20 cellular contexts compared by ENCODE assay signal in the genomic region with DNA sequence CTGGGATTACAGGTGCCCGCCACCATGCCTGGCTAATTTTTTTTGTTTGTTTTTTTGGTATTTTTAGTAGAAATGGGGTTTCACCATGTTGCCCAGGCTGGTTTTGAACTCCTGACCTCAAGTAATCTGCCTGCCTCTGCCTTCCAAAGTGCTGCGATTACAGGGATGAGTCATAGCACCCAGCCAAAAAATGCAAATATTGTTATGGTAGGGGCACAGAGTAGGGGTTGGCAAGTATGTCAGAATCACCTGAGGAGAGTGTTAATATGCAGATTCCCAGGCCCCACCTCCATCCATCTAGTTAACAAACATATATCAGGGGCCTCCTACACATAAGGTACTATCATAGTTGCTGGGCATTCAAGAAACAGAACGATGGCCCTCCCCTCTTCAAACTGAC. TPM values are rescaled to one million over a fixed set of nuclear protein-coding genes. Genes with fewer than 3 reads are reported as not detected.
DNase-seq lines count a peak whose midpoint lies in the region; ATAC-seq and TF ChIP-seq lines count a peak whose summit lies in the region.
"Had no signal": no experiment of that assay in that cellular context is flagged by ENCODE, and none has a peak within 500 bp of the region (broad histone marks: within the 10 kb centered on the region; RNA-seq: fewer than 3 reads in every experiment).

No MANE protein-coding gene starts in this region.

- peaks cover 33% of the 10 kb centered on the region for H3K36me3 ChIP-seq in CD8-positive, alpha-beta T cell (ENCODE audit: insufficient read depth, low read length)
- H3K36me3 ChIP-seq in neural progenitor cell = no peaks in the 10 kb centered on the region

- no peak overlapping the region for H2AFZ ChIP-seq in neural progenitor cell (replicated peaks)

- TF ChIP-seq CTCF in CD8-positive, alpha-beta T cell (IDR thresholded peaks at IDR 0.05) = no peak
- TF ChIP-seq CTCF in neural progenitor cell (IDR thresholded peaks at IDR 0.05) = no peak

- peaks cover 9% of the 10 kb centered on the region for H3K9me3 Mint-ChIP-seq in activated naive CD4-positive, alpha-beta T cell treated with anti-CD3 and anti-CD28 coated beads for 36 hours
- H3K9me3 Mint-ChIP-seq in activated naive CD4-positive, alpha-beta T cell treated with anti-CD3 and anti-CD28 coated beads, Interleukin-2, amount 50 U/mL, for 72 hours = peaks cover 8 to 12% of the 10 kb centered on the region in 2 donors
- peaks cover 3% of the 10 kb centered on the region for H3K9me3 Mint-ChIP-seq in CD8-positive, alpha-beta T cell
- H3K9me3 Mint-ChIP-seq in activated T-helper 1 cell treated with anti-CD3 and anti-CD28 coated beads, Interleukin-12 subunit alpha, Interleukin-12 subunit beta, Interleukin-2, Interleukin-4 antibody, amounts not matched to agents 30 ng/mL and 10 ng/mL and 1 ng/mL, durations not matched to agents 14 hours and 24 hours and 36 hours = peaks cover 14% of the 10 kb centered on the region
- H3K9me3 Mint-ChIP-seq in neural progenitor cell = peaks cover 17% of the 10 kb centered on the region

- H3K4me3 ChIP-seq in CD8-positive, alpha-beta T cell (ENCODE audit: low read depth, low read length) = no peak overlapping the region
- H3K4me3 ChIP-seq in neural progenitor cell = no peak overlapping the region
- H3K4me3 ChIP-seq: A549, BLaER1, Peyer's patch had no signal

- DNase-seq in activated naive CD4-positive, alpha-beta T cell treated with anti-CD3 and anti-CD28 coated beads for 36 hours = peak; percentile 25
- no peak for DNase-seq in activated naive CD4-positive, alpha-beta T cell treated with anti-CD3 and anti-CD28 coated beads, Interleukin-2, amount 50 U/mL, for 72 hours (ENCODE audit: low spot score in 2 of 2)
- no peak for DNase-seq in CD8-positive, alpha-beta T cell
- no peak for DNase-seq in activated T-helper 1 cell treated with anti-CD3 and anti-CD28 coated beads, Interleukin-12 subunit alpha, Interleukin-12 subunit beta, Interleukin-2, Interleukin-4 antibody, amounts not matched to agents 30 ng/mL and 10 ng/mL and 1 ng/mL, durations not matched to agents 14 hours and 24 hours and 36 hours (ENCODE audit: low spot score)
- no peak for DNase-seq in neural progenitor cell (ENCODE audit: low spot score)
- no peak for DNase-seq in activated effector memory CD4-positive, alpha-beta T cell treated with anti-CD3 and anti-CD28 coated beads, Interleukin-2, amount 50 U/mL, for 16 hours
- DNase-seq in NOMO-1 treated with DMSO at 0.1 percent for 48 hours (lab: John Stamatoyannopoulos, UW; ENCODE audit: unreplicated experiment) = no peak
- DNase-seq: DMS79, Kasumi-1, MM.1S, NCI-H1092, NCI-H1436 treated with DMSO at 0.1 percent for 48 hours, NCI-H2029 treated with DMSO at 0.1 percent for 48 hours, NCI-H2171, NCI-H446, NCI-H69, Peyer's patch had no signal

- CTCF ChIA-PET in activated naive CD4-positive, alpha-beta T cell treated with anti-CD3 and anti-CD28 coated beads for 36 hours (lab: Charles Lee) = no interaction called here
- CTCF ChIA-PET in CD8-positive, alpha-beta T cell (lab: Charles Lee) = interaction anchor here (1.6 kb wide), 1 partner anchor 10 kb away, joined by 3 read pairs; no protein-coding TSS in a partner anchor

- H3K27ac Mint-ChIP-seq in activated naive CD4-positive, alpha-beta T cell treated with anti-CD3 and anti-CD28 coated beads for 36 hours = no peak overlapping the region
- peak overlapping the region in 1 of 2 donors; percentile 23 for H3K27ac Mint-ChIP-seq in activated naive CD4-positive, alpha-beta T cell treated with anti-CD3 and anti-CD28 coated beads, Interleukin-2, amount 50 U/mL, for 72 hours
- peak overlapping the region; percentile 70 for H3K27ac Mint-ChIP-seq in CD8-positive, alpha-beta T cell
- peak overlapping the region; percentile 72 for H3K27ac Mint-ChIP-seq in activated T-helper 1 cell treated with anti-CD3 and anti-CD28 coated beads, Interleukin-12 subunit alpha, Interleukin-12 subunit beta, Interleukin-2, Interleukin-4 antibody, amounts not matched to agents 30 ng/mL and 10 ng/mL and 1 ng/mL, durations not matched to agents 14 hours and 24 hours and 36 hours
- no peak overlapping the region for H3K27ac Mint-ChIP-seq in neural progenitor cell

- intact Hi-C loops in activated naive CD4-positive, alpha-beta T cell treated with anti-CD3 and anti-CD28 coated beads for 36 hours (cut with micrococcal nuclease) = no loop called here
- intact Hi-C loops in CD8-positive, alpha-beta T cell (cut with DNase I, micrococcal nuclease) = no loop called here
- intact Hi-C loops in activated T-helper 1 cell treated with anti-CD3 and anti-CD28 coated beads, Interleukin-12 subunit alpha, Interleukin-12 subunit beta, Interleukin-2, Interleukin-4 antibody, amounts not matched to agents 30 ng/mL and 10 ng/mL and 1 ng/mL, durations not matched to agents 14 hours and 24 hours and 36 hours (cut with micrococcal nuclease) = no loop called here

- H3K27me3 Mint-ChIP-seq in activated naive CD4-positive, alpha-beta T cell treated with anti-CD3 and anti-CD28 coated beads for 36 hours (ENCODE audit: low read depth) = no peaks in the 10 kb centered on the region
- no peaks in the 10 kb centered on the region for H3K27me3 Mint-ChIP-seq in CD8-positive, alpha-beta T cell (ENCODE audit: low read depth)
- no peaks in the 10 kb centered on the region for H3K27me3 Mint-ChIP-seq in activated T-helper 1 cell treated with anti-CD3 and anti-CD28 coated beads, Interleukin-12 subunit alpha, Interleukin-12 subunit beta, Interleukin-2, Interleukin-4 antibody, amounts not matched to agents 30 ng/mL and 10 ng/mL and 1 ng/mL, durations not matched to agents 14 hours and 24 hours and 36 hours (ENCODE audit: insufficient read depth)
- H3K27me3 Mint-ChIP-seq in neural progenitor cell (ENCODE audit: insufficient read depth, low read depth) = peaks cover 5% of the 10 kb centered on the region
- H3K27me3 Mint-ChIP-seq: IgD-negative memory B cell had no signal

- POLR2A ChIA-PET in CD8-positive, alpha-beta T cell (lab: Charles Lee) = no interaction called here

- H3F3A ChIP-seq in neural progenitor cell (ENCODE audit: low read depth) = no peaks in the 10 kb centered on the region

- H4K20me1 ChIP-seq in neural progenitor cell (ENCODE audit: low read depth) = no peaks in the 10 kb centered on the region

- peaks cover 51% of the 10 kb centered on the region for H3K36me3 Mint-ChIP-seq in activated naive CD4-positive, alpha-beta T cell treated with anti-CD3 and anti-CD28 coated beads for 36 hours (ENCODE audit: low read depth)
- peaks cover 15 to 52% of the 10 kb centered on the region in 2 donors for H3K36me3 Mint-ChIP-seq in activated naive CD4-positive, alpha-beta T cell treated with anti-CD3 and anti-CD28 coated beads, Interleukin-2, amount 50 U/mL, for 72 hours
- peaks cover 58% of the 10 kb centered on the region for H3K36me3 Mint-ChIP-seq in CD8-positive, alpha-beta T cell
- H3K36me3 Mint-ChIP-seq in activated T-helper 1 cell treated with anti-CD3 and anti-CD28 coated beads, Interleukin-12 subunit alpha, Interleukin-12 subunit beta, Interleukin-2, Interleukin-4 antibody, amounts not matched to agents 30 ng/mL and 10 ng/mL and 1 ng/mL, durations not matched to agents 14 hours and 24 hours and 36 hours (ENCODE audit: low read depth) = peaks cover 39% of the 10 kb centered on the region
- H3K36me3 Mint-ChIP-seq in neural progenitor cell = no peaks in the 10 kb centered on the region

- no peak for ATAC-seq in activated naive CD4-positive, alpha-beta T cell treated with anti-CD3 and anti-CD28 coated beads, Interleukin-2, amount 50 U/mL, for 72 hours
- no peak for ATAC-seq in CD8-positive, alpha-beta T cell
- ATAC-seq: A549 had no signal

- H3K9me3 ChIP-seq in CD8-positive, alpha-beta T cell (ENCODE audit: low read length) = no peaks in the 10 kb centered on the region
- peaks cover 10% of the 10 kb centered on the region for H3K9me3 ChIP-seq in neural progenitor cell (ENCODE audit: low read depth)
- H3K9me3 ChIP-seq: Peyer's patch had no signal

- H3K4me3 Mint-ChIP-seq in activated naive CD4-positive, alpha-beta T cell treated with anti-CD3 and anti-CD28 coated beads for 36 hours = no peak overlapping the region
- H3K4me3 Mint-ChIP-seq in CD8-positive, alpha-beta T cell = no peak overlapping the region
- no peak overlapping the region for H3K4me3 Mint-ChIP-seq in activated T-helper 1 cell treated with anti-CD3 and anti-CD28 coated beads, Interleukin-12 subunit alpha, Interleukin-12 subunit beta, Interleukin-2, Interleukin-4 antibody, amounts not matched to agents 30 ng/mL and 10 ng/mL and 1 ng/mL, durations not matched to agents 14 hours and 24 hours and 36 hours
- peak overlapping the region; percentile 49 for H3K4me3 Mint-ChIP-seq in neural progenitor cell
- H3K4me3 Mint-ChIP-seq: IgD-negative memory B cell had no signal

- H3K4me2 ChIP-seq in neural progenitor cell = no peak overlapping the region
- H3K4me2 ChIP-seq: A549, BLaER1 had no signal

- H3K79me2 ChIP-seq in neural progenitor cell (ENCODE audit: low read depth) = no peaks in the 10 kb centered on the region

- no peak overlapping the region for H3K9ac ChIP-seq in neural progenitor cell
- H3K9ac ChIP-seq: BLaER1 had no signal

- peaks cover 26% of the 10 kb centered on the region for H3K4me1 ChIP-seq in CD8-positive, alpha-beta T cell (ENCODE audit: insufficient read depth, low read length)
- no peaks in the 10 kb centered on the region for H3K4me1 ChIP-seq in neural progenitor cell
- H3K4me1 ChIP-seq: A549, Peyer's patch had no signal

- no peak overlapping the region for H3K27ac ChIP-seq in CD8-positive, alpha-beta T cell (ENCODE audit: low read depth, low read length)
- no peak overlapping the region for H3K27ac ChIP-seq in neural progenitor cell
- H3K27ac ChIP-seq: A549, BLaER1, Peyer's patch had no signal

- no peaks in the 10 kb centered on the region for H3K27me3 ChIP-seq in CD8-positive, alpha-beta T cell (ENCODE audit: insufficient read depth, low read length)
- no peaks in the 10 kb centered on the region for H3K27me3 ChIP-seq in neural progenitor cell
- H3K27me3 ChIP-seq: BLaER1, Peyer's patch had no signal

- H3K4me1 Mint-ChIP-seq in activated naive CD4-positive, alpha-beta T cell treated with anti-CD3 and anti-CD28 coated beads for 36 hours (ENCODE audit: low read depth) = peaks cover 57% of the 10 kb centered on the region
- peaks cover 49% of the 10 kb centered on the region for H3K4me1 Mint-ChIP-seq in CD8-positive, alpha-beta T cell (ENCODE audit: low read depth)
- H3K4me1 Mint-ChIP-seq in activated T-helper 1 cell treated with anti-CD3 and anti-CD28 coated beads, Interleukin-12 subunit alpha, Interleukin-12 subunit beta, Interleukin-2, Interleukin-4 antibody, amounts not matched to agents 30 ng/mL and 10 ng/mL and 1 ng/mL, durations not matched to agents 14 hours and 24 hours and 36 hours (ENCODE audit: low read depth) = peaks cover 33% of the 10 kb centered on the region
- H3K4me1 Mint-ChIP-seq in neural progenitor cell = no peaks in the 10 kb centered on the region

RNA-seq across cellular contexts. Expression of a gene that starts 44.7 kb away (rescaled TPM):
- 100 to 1,000 TPM in 1 of 2 experiments, 10 to 100 TPM in 1; 93.6 to 103 TPM for total RNA-seq in activated naive CD4-positive, alpha-beta T cell treated with anti-CD3 and anti-CD28 coated beads for 36 hours
- 100 to 1,000 TPM in 1 of 2 donors, 10 to 100 TPM in 1; 81.5 to 121 TPM for total RNA-seq in activated naive CD4-positive, alpha-beta T cell treated with anti-CD3 and anti-CD28 coated beads, Interleukin-2, amount 50 U/mL, for 72 hours
- 10 to 100 TPM; 68.3 to 75.5 TPM for total RNA-seq in CD8-positive, alpha-beta T cell
- total RNA-seq in activated T-helper 1 cell treated with anti-CD3 and anti-CD28 coated beads, Interleukin-12 subunit alpha, Interleukin-12 subunit beta, Interleukin-2, Interleukin-4 antibody, amounts not matched to agents 30 ng/mL and 10 ng/mL and 1 ng/mL, durations not matched to agents 14 hours and 24 hours and 36 hours = 86.8 and 90.4 TPM in 2 replicates
- 0.15 TPM in 1 of 2 replicates, not detected in the other for total RNA-seq in neural progenitor cell (ENCODE audit: low replicate concordance)

RNA-seq across cellular contexts. Expression of a gene that starts 49.9 kb away (rescaled TPM):
- total RNA-seq in activated naive CD4-positive, alpha-beta T cell treated with anti-CD3 and anti-CD28 coated beads for 36 hours = 10 to 100 TPM; 23.2 to 24.9 TPM
- total RNA-seq in activated naive CD4-positive, alpha-beta T cell treated with anti-CD3 and anti-CD28 coated beads, Interleukin-2, amount 50 U/mL, for 72 hours = 10 to 100 TPM; 16.4 to 33.0 TPM
- 10 to 100 TPM; 33.5 to 38.8 TPM for total RNA-seq in CD8-positive, alpha-beta T cell
- total RNA-seq in activated T-helper 1 cell treated with anti-CD3 and anti-CD28 coated beads, Interleukin-12 subunit alpha, Interleukin-12 subunit beta, Interleukin-2, Interleukin-4 antibody, amounts not matched to agents 30 ng/mL and 10 ng/mL and 1 ng/mL, durations not matched to agents 14 hours and 24 hours and 36 hours = 15.0 and 15.6 TPM in 2 replicates
- 0.65 and 1.5 TPM in 2 replicates for total RNA-seq in neural progenitor cell (ENCODE audit: low replicate concordance)

Comparison
In these comparisons a context has a peak if more than half of its experiments do, and no peak if none do; other contexts are left out.
1. H3K27ac Mint-ChIP-seq: peak in CD8-positive, alpha-beta T cell (single experiment) and activated T-helper 1 cell treated with anti-CD3 and anti-CD28 coated beads, Interleukin-12 subunit alpha, Interleukin-12 subunit beta, Interleukin-2, Interleukin-4 antibody, amounts not matched to agents 30 ng/mL and 10 ng/mL and 1 ng/mL, durations not matched to agents 14 hours and 24 hours and 36 hours (single experiment); none in activated naive CD4-positive, alpha-beta T cell treated with anti-CD3 and anti-CD28 coated beads for 36 hours (single experiment) and neural progenitor cell (single experiment).
2. RNA of a gene that starts 44.7 kb away (total RNA-seq): 81.5 to 121 TPM in activated naive CD4-positive, alpha-beta T cell treated with anti-CD3 and anti-CD28 coated beads, Interleukin-2, amount 50 U/mL, for 72 hours, 93.6 to 103 TPM in activated naive CD4-positive, alpha-beta T cell treated with anti-CD3 and anti-CD28 coated beads for 36 hours, 86.8 to 90.4 TPM in activated T-helper 1 cell treated with anti-CD3 and anti-CD28 coated beads, Interleukin-12 subunit alpha, Interleukin-12 subunit beta, Interleukin-2, Interleukin-4 antibody, amounts not matched to agents 30 ng/mL and 10 ng/mL and 1 ng/mL, durations not matched to agents 14 hours and 24 hours and 36 hours and 68.3 to 75.5 TPM in CD8-positive, alpha-beta T cell; 0.15 TPM in neural progenitor cell; every median in the first group is over 10 times any median in the second.